11 cellular contexts compared by ENCODE assay signal in the genomic region with DNA sequence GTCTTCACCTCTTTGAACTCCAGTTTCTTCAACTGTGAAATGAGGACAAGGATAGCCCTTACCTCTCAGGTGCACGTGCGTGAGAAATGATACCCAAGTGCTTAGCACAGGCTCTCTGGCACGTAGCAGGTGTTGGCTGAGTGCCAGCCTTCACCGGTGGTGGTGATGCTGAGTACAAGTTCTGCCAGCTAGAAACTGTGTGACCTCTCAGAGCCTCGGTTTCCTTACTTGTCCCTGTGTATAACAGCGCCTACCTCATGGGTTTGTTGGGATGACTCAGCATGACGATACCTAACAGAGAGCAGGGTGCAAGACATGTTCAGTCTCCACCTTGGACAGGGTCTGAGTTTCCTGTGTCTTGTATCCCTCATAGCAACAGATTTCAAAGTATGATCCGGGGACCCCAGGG.
DNase-seq lines count a peak whose midpoint lies in the region; ATAC-seq and TF ChIP-seq lines count a peak whose summit lies in the region.
"Had no signal": no experiment of that assay in that cellular context is flagged by ENCODE, and none has a peak within 500 bp of the region (broad histone marks: within the 10 kb centered on the region; RNA-seq: fewer than 3 reads in every experiment).

No MANE protein-coding gene starts in this region.

- ATAC-seq in Right ventricle myocardium inferior (peak; percentile 12), lower lobe of right lung (peak; percentile 2 to 13)

- TF ChIP-seq POLR2A in adrenal gland (IDR thresholded peaks at IDR 0.05): no peak

- H3K27ac Mint-ChIP-seq in Caco-2 (ENCODE audit: unreplicated experiment): no peak overlapping the region
- H3K27ac Mint-ChIP-seq: activated B cell treated with CpG ODN at 0.5 μM for 24 hours had no signal

- H3K36me3 Mint-ChIP-seq in Caco-2 (ENCODE audit: insufficient read depth, unreplicated experiment): no peaks in the 10 kb centered on the region
- H3K36me3 Mint-ChIP-seq: CD4-positive, alpha-beta memory T cell had no signal

- BruUV-seq in Caco-2 (replicated peaks; lab: Mats Ljungman, UMichigan): no TSS peak

- no peaks in the 10 kb centered on the region for H3K27me3 Mint-ChIP-seq in Caco-2 (ENCODE audit: insufficient read depth, unreplicated experiment)
- H3K27me3 Mint-ChIP-seq: activated B cell treated with CpG ODN at 0.5 μM for 24 hours; CD4-positive, alpha-beta memory T cell had no signal

- CTCF ChIA-PET in Caco-2 (lab: Charles Lee): no interaction called here

- H3K27ac ChIP-seq in adrenal gland (peak overlapping the region in 3 of 5 donors; percentile 11 to 57 (median 49)), lower lobe of right lung (no peak overlapping the region)

- TF ChIP-seq CTCF in adrenal gland (IDR thresholded peaks at IDR 0.05) (no peak), lower lobe of right lung (IDR thresholded peaks at IDR 0.05) (no peak), Caco-2 (IDR thresholded peaks at IDR 0.05; ENCODE audit: insufficient read depth in 1 of 2, low read depth in 1 of 2, low read length in 1 of 2, severe bottlenecking in 1 of 2, unreplicated experiment in 1 of 2) (no peak)

- H3K4me1 Mint-ChIP-seq in Caco-2 (ENCODE audit: low read depth, unreplicated experiment): no peaks in the 10 kb centered on the region

- H3K4me3 Mint-ChIP-seq in Caco-2 (ENCODE audit: unreplicated experiment): no peak overlapping the region
- H3K4me3 Mint-ChIP-seq: activated B cell treated with CpG ODN at 0.5 μM for 24 hours; CD4-positive, alpha-beta memory T cell had no signal

- H3K4me3 ChIP-seq in adrenal gland (no peak overlapping the region), lower lobe of right lung (no peak overlapping the region), Caco-2 (ENCODE audit: low read depth, low read length) (no peak overlapping the region)

- no peaks in the 10 kb centered on the region for H3K9me3 Mint-ChIP-seq in Caco-2 (ENCODE audit: unreplicated experiment)
- H3K9me3 Mint-ChIP-seq: activated B cell treated with CpG ODN at 0.5 μM for 24 hours; CD4-positive, alpha-beta memory T cell had no signal

- POLR2A ChIA-PET in Caco-2 (lab: Charles Lee): no interaction called here

- DNase-seq in Right ventricle myocardium inferior (ENCODE audit: missing footprints): no peak
- no peak for DNase-seq in cardiac septum (ENCODE audit: low spot score)
- peak in 4 of 7 donors; percentile 38 to 85 (median 58) for DNase-seq in adrenal gland
- DNase-seq in lower lobe of right lung: no peak
- DNase-seq in cerebellum (ENCODE audit: low spot score): no peak
- no peak for DNase-seq in Caco-2
- no peak for DNase-seq in Ammon's horn (ENCODE audit: low spot score)
- no peak for DNase-seq in HUDEP-2 (lab: John Stamatoyannopoulos, UW; ENCODE audit: unreplicated experiment in 76 of 76)
- DNase-seq: activated B cell treated with CpG ODN at 0.5 μM for 24 hours; CD4-positive, alpha-beta memory T cell; NCI-H226 had no signal

- intact Hi-C loops in Right ventricle myocardium inferior (cut with DNase I): no loop called here
- intact Hi-C loops in cardiac septum (cut with DNase I): no loop called here
- intact Hi-C loops in adrenal gland (cut with DNase I): no loop called here
- intact Hi-C loops in lower lobe of right lung (cut with DNase I): loop anchor here (10.0 kb wide), 1 partner anchor 197 kb away; no protein-coding TSS in a partner anchor
- intact Hi-C loops in Caco-2 (cut with micrococcal nuclease; ENCODE audit: unreplicated experiment): no loop called here

- 53 to 63% (median 58%) methylated on average over 3 to 8 of the region's 8 CpGs for WGBS in adrenal gland, 4 donors

- H3K36me3 ChIP-seq in adrenal gland (replicated peaks in 1 of 2) (peaks cover 0 to 16% of the 10 kb centered on the region in 2 donors), lower lobe of right lung (peaks cover 40% of the 10 kb centered on the region), Caco-2 (ENCODE audit: control insufficient read depth, insufficient read depth, low read length) (no peaks in the 10 kb centered on the region)

- H3K4me1 ChIP-seq in adrenal gland (replicated peaks in 1 of 2): peaks cover 0 to 9% of the 10 kb centered on the region in 2 donors
- peaks cover 51% of the 10 kb centered on the region for H3K4me1 ChIP-seq in lower lobe of right lung
- H3K4me1 ChIP-seq in Caco-2: peaks cover 8% of the 10 kb centered on the region; the same call in 1 of the 2 replicates

- H3K27me3 ChIP-seq in adrenal gland (no peaks in the 10 kb centered on the region), lower lobe of right lung (ENCODE audit: low read depth) (no peaks in the 10 kb centered on the region), Caco-2 (replicated peaks; ENCODE audit: control insufficient read depth, insufficient read depth, low read length) (no peaks in the 10 kb centered on the region)

- H3K9me3 ChIP-seq in adrenal gland (replicated peaks in 1 of 3): no peaks in the 10 kb centered on the region
- H3K9me3 ChIP-seq in lower lobe of right lung: no peaks in the 10 kb centered on the region
- H3K9me3 ChIP-seq in Caco-2: no peaks in the 10 kb centered on the region

Comparison
In these comparisons a context has a peak if more than half of its experiments do, and no peak if none do; other contexts are left out.
1. DNase-seq: peak in adrenal gland (4 of 7); none in Right ventricle myocardium inferior (single experiment), cardiac septum (single experiment), lower lobe of right lung (single experiment), cerebellum (single experiment), Caco-2 (0 of 2), Ammon's horn (single experiment) and HUDEP-2 (0 of 76).